In genomic region chr1:45268310-45268709, GRCh38 we compare ENCODE assay signal across 2 cellular contexts. TPM values are rescaled to one million over a fixed set of nuclear protein-coding genes. Genes with fewer than 3 reads are reported as not detected.
"Had no signal": no experiment of that assay in that cellular context is flagged by ENCODE, and none has a peak within 500 bp of the region (broad histone marks: within the 10 kb centered on the region; RNA-seq: fewer than 3 reads in every experiment).

No MANE protein-coding gene starts in this region.

RNA-seq across cellular contexts. Expression of gene HPDL, which starts 58.4 kb away (rescaled TPM):
- total RNA-seq: thoracic aorta, upper lobe of right lung had no signal
